In the genomic region with DNA sequence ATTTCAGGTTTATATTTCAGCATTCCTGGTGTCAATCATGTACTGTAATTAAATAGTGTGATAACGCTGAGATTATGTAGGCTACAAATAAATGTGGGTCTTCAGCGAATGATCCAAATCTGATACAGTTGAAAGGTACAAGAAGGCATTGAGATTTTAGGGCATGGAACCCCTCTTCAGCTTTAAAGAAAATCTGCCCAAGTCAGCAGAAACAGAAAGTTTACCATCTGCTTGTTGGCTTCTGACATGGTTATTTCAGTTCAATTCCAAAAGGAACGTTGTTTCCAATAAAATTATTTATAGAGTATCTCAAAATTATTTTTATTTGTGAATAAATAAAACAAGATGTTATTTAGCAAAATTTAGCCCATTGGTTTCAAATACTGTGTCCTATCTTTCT, we compare ENCODE assay signal across 8 cellular contexts.
"Had no signal": no experiment of that assay in that cellular context is flagged by ENCODE, and none has a peak within 500 bp of the region (broad histone marks: within the 10 kb centered on the region; RNA-seq: fewer than 3 reads in every experiment).

No MANE protein-coding gene starts in this region.

- H3K27ac ChIP-seq: KMS-11 had no signal

- FAIRE-seq: H1, H54, HTR-8/SVneo had no signal

- H3K4me2 ChIP-seq: GM23338, KMS-11 had no signal

- ATAC-seq: GM23338 had no signal

- DNase-seq: H9, HCEC 1CT, KBM-7 had no signal

- H2AFZ ChIP-seq: GM23338 had no signal

- H3K9ac ChIP-seq: KMS-11 had no signal

- H3K4me3 ChIP-seq: GM23338 had no signal
